Comparison of ENCODE assay signal across 9 cellular contexts in genomic region chr5:112921031-112921832, GRCh38. TPM values are rescaled to one million over a fixed set of nuclear protein-coding genes. Genes with fewer than 3 reads are reported as not detected.
DNase-seq lines count a peak whose midpoint lies in the region; ATAC-seq, FAIRE-seq and TF ChIP-seq lines count a peak whose summit lies in the region.
"Had no signal": no experiment of that assay in that cellular context is flagged by ENCODE, and none has a peak within 500 bp of the region (broad histone marks: within the 10 kb centered on the region; RNA-seq: fewer than 3 reads in every experiment).

No MANE protein-coding gene starts in this region.

- peak overlapping the region; percentile 86 to 96 for H3K4me3 ChIP-seq in foreskin fibroblast (ENCODE audit: low read depth in 1 of 2, low read length in 2 of 2)

- H3K36me3 Mint-ChIP-seq in nephron progenitor cell (ENCODE audit: low read depth): peaks cover 21% of the 10 kb centered on the region

- no peak for TF ChIP-seq CTCF in foreskin fibroblast (IDR thresholded peaks at IDR 0.05; ENCODE audit: low read depth, low read length)
- no peak for TF ChIP-seq CTCF in nephron progenitor cell (IDR thresholded peaks at IDR 0.05)

- DNase-seq in D341Med (ENCODE audit: low spot score): peak; percentile 86
- peak; percentile 29 for DNase-seq in HS-5 (ENCODE audit: low read depth)
- DNase-seq in RCC 7860 (ENCODE audit: low spot score): peak; percentile 57
- DNase-seq in activated gamma-delta T cell treated with anti-CD3 and anti-CD28 coated beads, Interleukin-2, amount 50 U/mL, for 16 hours (ENCODE audit: low read depth): peak; percentile 31
- peak; percentile 56 to 84 for DNase-seq in foreskin fibroblast
- DNase-seq in nephron progenitor cell: peak; percentile 75

- peaks cover 14% of the 10 kb centered on the region for H3K27me3 Mint-ChIP-seq in nephron progenitor cell (ENCODE audit: low read depth, poor library complexity)

- FAIRE-seq in RCC 7860 (lab: Jason Lieb, UNC): no peak
- FAIRE-seq: islet of Langerhans had no signal

- H3K27ac Mint-ChIP-seq in nephron progenitor cell: peak overlapping the region; percentile 89

- H3K9me3 Mint-ChIP-seq in nephron progenitor cell: no peaks in the 10 kb centered on the region

- peaks cover 60% of the 10 kb centered on the region for H3K4me1 Mint-ChIP-seq in nephron progenitor cell

- H3K4me3 Mint-ChIP-seq in nephron progenitor cell: peak overlapping the region; percentile 95

- H3K27ac ChIP-seq in temporal lobe (ENCODE audit: low read depth, low read length): peak overlapping the region; percentile 90

- ATAC-seq in GM21381 (IDR thresholded peaks at IDR 0.05; ENCODE audit: unreplicated experiment): peak; percentile 31

RNA-seq across cellular contexts. Expression of gene REEP5, which starts 0.8 kb away (rescaled TPM):
- total RNA-seq in temporal lobe: 78.9 TPM

RNA-seq across cellular contexts. Expression of gene DCP2, which starts 55.4 kb away (rescaled TPM):
- total RNA-seq in temporal lobe: 73.5 TPM

Comparison
In these comparisons a context has a peak if more than half of its experiments do, and no peak if none do; other contexts are left out.
1. Peak in every context shown above with its lines: DNase-seq, ATAC-seq, H3K4me3 ChIP-seq and H3K27ac ChIP-seq.
2. DNase-seq: peak in every context shown above with its lines; median percentile 86 in D341Med; 75 in nephron progenitor cell; 70 in foreskin fibroblast; 57 in RCC 7860; 31 in activated gamma-delta T cell treated with anti-CD3 and anti-CD28 coated beads, Interleukin-2, amount 50 U/mL, for 16 hours; 29 in HS-5.